5 cellular contexts compared by ENCODE assay signal in genomic region chr16:17994027-17994426, GRCh38.
"Had no signal": no experiment of that assay in that cellular context is flagged by ENCODE, and none has a peak within 500 bp of the region (broad histone marks: within the 10 kb centered on the region; RNA-seq: fewer than 3 reads in every experiment).

No MANE protein-coding gene starts in this region.

- H3K4me3 Mint-ChIP-seq: GM23338, H9 had no signal

- ATAC-seq: GM23338 had no signal

- H3K27ac Mint-ChIP-seq: GM23338, H9 had no signal

- H3K9me3 Mint-ChIP-seq: GM23338, H9 had no signal

- H3K4me3 ChIP-seq: GM23338 had no signal

- DNase-seq: H9, HCEC 1CT, IMR-90, KBM-7 had no signal
